Comparison of ENCODE assay signal across 20 cellular contexts in genomic region chr6:134434019-134434949, GRCh38.
DNase-seq lines count a peak whose midpoint lies in the region; ATAC-seq and TF ChIP-seq lines count a peak whose summit lies in the region.
"Had no signal": no experiment of that assay in that cellular context is flagged by ENCODE, and none has a peak within 500 bp of the region (broad histone marks: within the 10 kb centered on the region; RNA-seq: fewer than 3 reads in every experiment).

No MANE protein-coding gene starts in this region.

- no peak overlapping the region for H3K27ac ChIP-seq in breast epithelium
- H3K27ac ChIP-seq: 22Rv1, Peyer's patch had no signal

- no peaks in the 10 kb centered on the region for H3K36me3 Mint-ChIP-seq in T-helper 1 cell treated with Interleukin-12 subunit alpha and Interleukin-12 subunit beta and Interleukin-4 antibody, amounts not matched to agents 30 μg/mL and 1 μg/mL, for 36 hours (ENCODE audit: low read depth)
- no peaks in the 10 kb centered on the region for H3K36me3 Mint-ChIP-seq in MCF 10A (ENCODE audit: insufficient read depth, unreplicated experiment)
- no peaks in the 10 kb centered on the region for H3K36me3 Mint-ChIP-seq in activated T-helper 17 cell treated with anti-CD3 and anti-CD28 coated beads, Interleukin-2, amount 50 U/mL, for 72 hours (ENCODE audit: low read depth)
- H3K36me3 Mint-ChIP-seq in osteocyte (ENCODE audit: unreplicated experiment), result no peaks in the 10 kb centered on the region

- ATAC-seq in activated T-helper 17 cell treated with anti-CD3 and anti-CD28 coated beads, Interleukin-2, amount 50 U/mL, for 72 hours (replicated peaks), result no peak
- ATAC-seq in HG03342 (IDR thresholded peaks at IDR 0.05; ENCODE audit: unreplicated experiment), result no peak
- no peak for ATAC-seq in HG02763 (IDR thresholded peaks at IDR 0.05; ENCODE audit: unreplicated experiment)
- ATAC-seq: GM12878, HCT116, Right ventricle myocardium inferior had no signal

- no peaks in the 10 kb centered on the region for H3K27me3 Mint-ChIP-seq in T-helper 1 cell treated with Interleukin-12 subunit alpha and Interleukin-12 subunit beta and Interleukin-4 antibody, amounts not matched to agents 30 μg/mL and 1 μg/mL, for 36 hours (ENCODE audit: low read depth)
- H3K27me3 Mint-ChIP-seq in MCF 10A (ENCODE audit: insufficient read depth, unreplicated experiment), result no peaks in the 10 kb centered on the region
- no peaks in the 10 kb centered on the region for H3K27me3 Mint-ChIP-seq in activated T-helper 17 cell treated with anti-CD3 and anti-CD28 coated beads, Interleukin-2, amount 50 U/mL, for 72 hours
- H3K27me3 Mint-ChIP-seq in osteocyte (ENCODE audit: unreplicated experiment), result no peaks in the 10 kb centered on the region

- CTCF ChIA-PET in MCF 10A (lab: Yijun Ruan, JAX), result interaction anchor here (0.6 kb wide), 1 partner anchor 457 kb away, joined by 3 read pairs; no protein-coding TSS in a partner anchor

- intact Hi-C loops in MCF 10A (cut with micrococcal nuclease) (no loop called here), breast epithelium (cut with DNase I; ENCODE audit: low total_unique reads) (no loop called here)

- no peaks in the 10 kb centered on the region for H3K36me3 ChIP-seq in breast epithelium
- H3K36me3 ChIP-seq: BE2C, Peyer's patch had no signal

- H3K27ac Mint-ChIP-seq in T-helper 1 cell treated with Interleukin-12 subunit alpha and Interleukin-12 subunit beta and Interleukin-4 antibody, amounts not matched to agents 30 μg/mL and 1 μg/mL, for 36 hours, result peak overlapping the region; percentile 56
- peak overlapping the region; percentile 53 for H3K27ac Mint-ChIP-seq in MCF 10A (ENCODE audit: low read depth, unreplicated experiment)
- peak overlapping the region; percentile 93 for H3K27ac Mint-ChIP-seq in activated T-helper 17 cell treated with anti-CD3 and anti-CD28 coated beads, Interleukin-2, amount 50 U/mL, for 72 hours
- peak overlapping the region; percentile 54 for H3K27ac Mint-ChIP-seq in osteocyte (ENCODE audit: unreplicated experiment)

- no peak overlapping the region for H3K4me3 Mint-ChIP-seq in T-helper 1 cell treated with Interleukin-12 subunit alpha and Interleukin-12 subunit beta and Interleukin-4 antibody, amounts not matched to agents 30 μg/mL and 1 μg/mL, for 36 hours
- H3K4me3 Mint-ChIP-seq in MCF 10A (ENCODE audit: unreplicated experiment) (no peak overlapping the region), osteocyte (ENCODE audit: unreplicated experiment) (no peak overlapping the region)
- H3K4me3 Mint-ChIP-seq in activated T-helper 17 cell treated with anti-CD3 and anti-CD28 coated beads, Interleukin-2, amount 50 U/mL, for 72 hours, result no peak overlapping the region

- no peak for TF ChIP-seq POLR2A in breast epithelium (IDR thresholded peaks at IDR 0.05)

- no peak for DNase-seq in T-helper 1 cell
- DNase-seq in MCF 10A (ENCODE audit: unreplicated experiment), result no peak
- DNase-seq in breast epithelium (ENCODE audit: low spot score in 2 of 2), result no peak
- DNase-seq in osteocyte (ENCODE audit: extremely low spot score, unreplicated experiment), result no peak
- DNase-seq: BE2C, DMS 273 treated with DMSO at 0.1 percent for 48 hours, GDM1, Karpas-422, MM.1S, NCI-H1092 treated with DMSO at 0.1 percent for 48 hours, NCI-H524 treated with DMSO at 0.1 percent for 48 hours, Peyer's patch had no signal

- peaks cover 41% of the 10 kb centered on the region for H3K4me1 Mint-ChIP-seq in T-helper 1 cell treated with Interleukin-12 subunit alpha and Interleukin-12 subunit beta and Interleukin-4 antibody, amounts not matched to agents 30 μg/mL and 1 μg/mL, for 36 hours (ENCODE audit: low read depth)
- H3K4me1 Mint-ChIP-seq in MCF 10A (ENCODE audit: insufficient read depth, unreplicated experiment) (peaks cover 24% of the 10 kb centered on the region), osteocyte (ENCODE audit: unreplicated experiment) (peaks cover 48% of the 10 kb centered on the region)
- H3K4me1 Mint-ChIP-seq in activated T-helper 17 cell treated with anti-CD3 and anti-CD28 coated beads, Interleukin-2, amount 50 U/mL, for 72 hours, result peaks cover 23% of the 10 kb centered on the region

- H3K4me1 ChIP-seq in breast epithelium, result peaks cover 0 to 4% of the 10 kb centered on the region in 2 donors
- H3K4me1 ChIP-seq: BE2C, Peyer's patch had no signal

- H3K4me3 ChIP-seq in breast epithelium, result no peak overlapping the region
- H3K4me3 ChIP-seq: GM12878, Peyer's patch had no signal

- H3K9me3 ChIP-seq in breast epithelium, result no peaks in the 10 kb centered on the region
- H3K9me3 ChIP-seq: BE2C, Peyer's patch had no signal

- no peaks in the 10 kb centered on the region for H3K9me3 Mint-ChIP-seq in T-helper 1 cell treated with Interleukin-12 subunit alpha and Interleukin-12 subunit beta and Interleukin-4 antibody, amounts not matched to agents 30 μg/mL and 1 μg/mL, for 36 hours
- no peaks in the 10 kb centered on the region for H3K9me3 Mint-ChIP-seq in MCF 10A (ENCODE audit: unreplicated experiment)
- no peaks in the 10 kb centered on the region for H3K9me3 Mint-ChIP-seq in activated T-helper 17 cell treated with anti-CD3 and anti-CD28 coated beads, Interleukin-2, amount 50 U/mL, for 72 hours
- no peaks in the 10 kb centered on the region for H3K9me3 Mint-ChIP-seq in osteocyte (ENCODE audit: unreplicated experiment)

- no TSS peak for BruUV-seq in MCF 10A (replicated peaks; lab: Mats Ljungman, UMichigan)

- H3K27me3 ChIP-seq in breast epithelium, result no peaks in the 10 kb centered on the region
- H3K27me3 ChIP-seq: BE2C, Peyer's patch had no signal

- POLR2A ChIA-PET in MCF 10A (lab: Yijun Ruan, JAX), result interaction anchor here (1.2 kb wide), 1 partner anchor 9 kb away, joined by 4 read pairs; no protein-coding TSS in a partner anchor

- no peak for TF ChIP-seq CTCF in MCF 10A (IDR thresholded peaks at IDR 0.05; ENCODE audit: unreplicated experiment)
- no peak for TF ChIP-seq CTCF in breast epithelium (IDR thresholded peaks at IDR 0.05)
- TF ChIP-seq CTCF in osteocyte (IDR thresholded peaks at IDR 0.05), result no peak
